Comparison of ENCODE assay signal across 1 cellular context in the genomic region with DNA sequence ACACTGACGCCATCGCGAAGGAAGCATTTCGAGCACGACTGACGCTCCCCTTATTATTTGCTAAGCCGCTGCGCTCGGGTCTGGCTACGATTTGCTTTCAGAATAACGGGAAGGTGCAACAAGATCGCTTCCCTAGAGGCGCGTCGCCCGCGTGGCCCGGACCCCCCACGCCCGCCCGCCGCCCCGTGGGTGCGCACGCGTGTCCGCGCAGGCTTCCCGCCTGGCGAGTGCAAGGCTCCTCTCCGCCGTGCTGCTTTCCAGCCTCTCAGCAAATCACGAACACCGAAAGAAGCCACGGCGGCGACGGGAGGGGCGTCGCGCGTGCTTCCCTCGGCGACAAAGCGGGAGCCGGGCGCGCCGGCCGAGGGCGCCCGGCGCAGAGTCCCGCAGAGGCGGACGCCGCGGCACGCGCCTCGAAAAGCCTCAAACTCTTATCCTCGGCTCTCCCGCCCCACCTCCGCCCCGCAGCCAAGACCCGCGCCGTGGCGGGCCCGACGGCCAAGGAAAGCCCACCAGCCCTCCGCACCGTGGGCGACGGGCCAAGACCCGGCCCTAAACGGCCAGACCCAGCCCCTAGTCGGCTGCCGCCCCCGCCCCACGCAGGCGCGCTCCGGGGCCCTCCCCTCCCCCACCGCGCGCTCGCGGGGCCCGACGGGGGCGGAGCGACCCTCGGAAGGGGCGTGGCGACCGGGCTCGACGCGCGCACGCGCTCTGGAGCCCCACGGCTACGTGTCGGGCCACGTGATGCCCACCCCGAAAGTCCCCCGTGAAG.
A peak's percentile ranks its signal among the peaks of the same experiment; 100 is the strongest.
TF ChIP-seq lines count a peak whose summit lies in the region.

No MANE protein-coding gene starts in this region.

TF ChIP-seq in GM12878, 131 proteins besides CTCF, POLR2A, EP300 and RAD21 (continued from another document):
- TF ChIP-seq, protein P1, sequence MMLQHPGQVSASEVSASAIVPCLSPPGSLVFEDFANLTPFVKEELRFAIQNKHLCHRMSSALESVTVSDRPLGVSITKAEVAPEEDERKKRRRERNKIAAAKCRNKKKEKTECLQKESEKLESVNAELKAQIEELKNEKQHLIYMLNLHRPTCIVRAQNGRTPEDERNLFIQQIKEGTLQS (IDR thresholded peaks at IDR 0.05; ENCODE audit: borderline replicate concordance, extremely low read depth, low read depth, low read length) = peak; percentile 87; the same call in 1 of the 2 replicates
- TF ChIP-seq ZNF274 (IDR thresholded peaks at IDR 0.05; ENCODE audit: insufficient read depth, insufficient read length) (no peak), TCF12 (IDR thresholded peaks at IDR 0.05; ENCODE audit: low read depth, low read length) (no peak), IKZF1 (conservative IDR thresholded peaks at IDR 0.05) (peak; percentile 94), BMI1 (IDR thresholded peaks at IDR 0.05; ENCODE audit: borderline replicate concordance) (no peak), WRNIP1 (IDR thresholded peaks at IDR 0.05; ENCODE audit: borderline replicate concordance, low read depth, low read length) (no peak), CBX3 (IDR thresholded peaks at IDR 0.05; ENCODE audit: borderline replicate concordance, low read depth) (no peak), CREM (IDR thresholded peaks at IDR 0.05; ENCODE audit: low read depth) (peak; percentile 51), CHD1 (IDR thresholded peaks at IDR 0.05; ENCODE audit: low read depth, low read length) (no peak), ASH2L (IDR thresholded peaks at IDR 0.05; ENCODE audit: borderline replicate concordance, low read depth) (peak; percentile 92), RUNX3 (IDR thresholded peaks at IDR 0.05; ENCODE audit: low read length) (no peak), KLF5 (IDR thresholded peaks at IDR 0.05; ENCODE audit: partially characterized antibody) (no peak), HDGF (IDR thresholded peaks at IDR 0.05) (no peak), RAD51 (IDR thresholded peaks at IDR 0.05) (peak; percentile 87; the same call in 1 of the 2 replicates), MTA3 (IDR thresholded peaks at IDR 0.05; ENCODE audit: borderline replicate concordance, low read length) (no peak; the same call in 1 of the 2 replicates), RFX5 (IDR thresholded peaks at IDR 0.05; ENCODE audit: low read depth, low read length) (no peak), HCFC1 (IDR thresholded peaks at IDR 0.05; ENCODE audit: low read length) (no peak), ZZZ3 (IDR thresholded peaks at IDR 0.05; ENCODE audit: control insufficient read depth, insufficient read length, low read depth) (no peak), NBN (IDR thresholded peaks at IDR 0.05) (no peak), POLR2AphosphoS2 (IDR thresholded peaks at IDR 0.05; ENCODE audit: low read depth, low read length) (no peak; the same call in 1 of the 2 replicates)
- TF ChIP-seq, protein P2, sequence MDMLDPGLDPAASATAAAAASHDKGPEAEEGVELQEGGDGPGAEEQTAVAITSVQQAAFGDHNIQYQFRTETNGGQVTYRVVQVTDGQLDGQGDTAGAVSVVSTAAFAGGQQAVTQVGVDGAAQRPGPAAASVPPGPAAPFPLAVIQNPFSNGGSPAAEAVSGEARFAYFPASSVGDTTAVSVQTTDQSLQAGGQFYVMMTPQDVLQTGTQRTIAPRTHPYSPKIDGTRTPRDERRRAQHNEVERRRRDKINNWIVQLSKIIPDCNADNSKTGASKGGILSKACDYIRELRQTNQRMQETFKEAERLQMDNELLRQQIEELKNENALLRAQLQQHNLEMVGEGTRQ (IDR thresholded peaks at IDR 0.05; ENCODE audit: borderline replicate concordance, low read depth, low read length) = peak; percentile 92
- TF ChIP-seq, protein P3, sequence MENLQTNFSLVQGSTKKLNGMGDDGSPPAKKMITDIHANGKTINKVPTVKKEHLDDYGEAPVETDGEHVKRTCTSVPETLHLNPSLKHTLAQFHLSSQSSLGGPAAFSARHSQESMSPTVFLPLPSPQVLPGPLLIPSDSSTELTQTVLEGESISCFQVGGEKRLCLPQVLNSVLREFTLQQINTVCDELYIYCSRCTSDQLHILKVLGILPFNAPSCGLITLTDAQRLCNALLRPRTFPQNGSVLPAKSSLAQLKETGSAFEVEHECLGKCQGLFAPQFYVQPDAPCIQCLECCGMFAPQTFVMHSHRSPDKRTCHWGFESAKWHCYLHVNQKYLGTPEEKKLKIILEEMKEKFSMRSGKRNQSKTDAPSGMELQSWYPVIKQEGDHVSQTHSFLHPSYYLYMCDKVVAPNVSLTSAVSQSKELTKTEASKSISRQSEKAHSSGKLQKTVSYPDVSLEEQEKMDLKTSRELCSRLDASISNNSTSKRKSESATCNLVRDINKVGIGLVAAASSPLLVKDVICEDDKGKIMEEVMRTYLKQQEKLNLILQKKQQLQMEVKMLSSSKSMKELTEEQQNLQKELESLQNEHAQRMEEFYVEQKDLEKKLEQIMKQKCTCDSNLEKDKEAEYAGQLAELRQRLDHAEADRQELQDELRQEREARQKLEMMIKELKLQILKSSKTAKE (IDR thresholded peaks at IDR 0.05; ENCODE audit: low read depth, poor library complexity, severe bottlenecking) = no peak
- TF ChIP-seq, protein P4, sequence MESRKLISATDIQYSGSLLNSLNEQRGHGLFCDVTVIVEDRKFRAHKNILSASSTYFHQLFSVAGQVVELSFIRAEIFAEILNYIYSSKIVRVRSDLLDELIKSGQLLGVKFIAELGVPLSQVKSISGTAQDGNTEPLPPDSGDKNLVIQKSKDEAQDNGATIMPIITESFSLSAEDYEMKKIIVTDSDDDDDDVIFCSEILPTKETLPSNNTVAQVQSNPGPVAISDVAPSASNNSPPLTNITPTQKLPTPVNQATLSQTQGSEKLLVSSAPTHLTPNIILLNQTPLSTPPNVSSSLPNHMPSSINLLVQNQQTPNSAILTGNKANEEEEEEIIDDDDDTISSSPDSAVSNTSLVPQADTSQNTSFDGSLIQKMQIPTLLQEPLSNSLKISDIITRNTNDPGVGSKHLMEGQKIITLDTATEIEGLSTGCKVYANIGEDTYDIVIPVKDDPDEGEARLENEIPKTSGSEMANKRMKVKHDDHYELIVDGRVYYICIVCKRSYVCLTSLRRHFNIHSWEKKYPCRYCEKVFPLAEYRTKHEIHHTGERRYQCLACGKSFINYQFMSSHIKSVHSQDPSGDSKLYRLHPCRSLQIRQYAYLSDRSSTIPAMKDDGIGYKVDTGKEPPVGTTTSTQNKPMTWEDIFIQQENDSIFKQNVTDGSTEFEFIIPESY (IDR thresholded peaks at IDR 0.05) = no peak
